18 cellular contexts compared by ENCODE assay signal in genomic region chr2:45323344-45323743, GRCh38.
A peak's percentile ranks its signal among the peaks of the same experiment; 100 is the strongest.
DNase-seq lines count a peak whose midpoint lies in the region; ATAC-seq and TF ChIP-seq lines count a peak whose summit lies in the region.
"Had no signal": no experiment of that assay in that cellular context is flagged by ENCODE, and none has a peak within 500 bp of the region (broad histone marks: within the 10 kb centered on the region; RNA-seq: fewer than 3 reads in every experiment).

No MANE protein-coding gene starts in this region.

- H3K4me3 ChIP-seq in NB4 (ENCODE audit: low read depth, low read length), result no peak overlapping the region
- no peak overlapping the region for H3K4me3 ChIP-seq in fibroblast of mammary gland (ENCODE audit: control insufficient read depth, low read depth, low read length)
- no peak overlapping the region for H3K4me3 ChIP-seq in right lobe of liver
- H3K4me3 ChIP-seq: GM23248 had no signal

- peaks cover 8% of the 10 kb centered on the region for H3K9me3 Mint-ChIP-seq in MCF 10A (ENCODE audit: unreplicated experiment)

- no peaks in the 10 kb centered on the region for H3K27me3 ChIP-seq in right lobe of liver

- TF ChIP-seq CTCF in NB4 (IDR thresholded peaks at IDR 0.05; ENCODE audit: low read depth, low read length) (no peak), fibroblast of mammary gland (conservative IDR thresholded peaks at IDR 0.05; ENCODE audit: control insufficient read depth, insufficient read depth, low read depth, low read length) (no peak), right lobe of liver (IDR thresholded peaks at IDR 0.05) (no peak), MCF 10A (IDR thresholded peaks at IDR 0.05; ENCODE audit: unreplicated experiment) (no peak)

- TF ChIP-seq POLR2A in NB4 (IDR thresholded peaks at IDR 0.05; ENCODE audit: extremely low read depth, insufficient read length) (no peak), right lobe of liver (IDR thresholded peaks at IDR 0.05) (no peak)

- no peak overlapping the region for H3K27ac Mint-ChIP-seq in MCF 10A (ENCODE audit: low read depth, unreplicated experiment)
- H3K27ac Mint-ChIP-seq: CD4-positive, alpha-beta memory T cell had no signal

- no peaks in the 10 kb centered on the region for H3K4me1 ChIP-seq in right lobe of liver

- ATAC-seq in right lobe of liver, result no peak
- ATAC-seq in HG03045 (IDR thresholded peaks at IDR 0.05; ENCODE audit: unreplicated experiment), result no peak

- peak; percentile 61 for DNase-seq in HT1080 (ENCODE audit: low read depth)
- DNase-seq in NB4 (ENCODE audit: low read depth), result peak; percentile 27
- DNase-seq in dermis blood vessel endothelial cell, result peak; percentile 78
- DNase-seq in fibroblast of mammary gland (ENCODE audit: low read depth), result peak; percentile 15
- no peak for DNase-seq in right lobe of liver
- DNase-seq in T-helper 2 cell, result no peak
- no peak for DNase-seq in MCF 10A (ENCODE audit: unreplicated experiment)
- DNase-seq: C1 segment of cervical spinal cord; Calu3; CD4-positive, alpha-beta memory T cell; COR-L47; DMS79; EL; GF-D8; GM23248; H7; HCEC 1CT had no signal

- no peak overlapping the region for H3K4me3 Mint-ChIP-seq in MCF 10A (ENCODE audit: unreplicated experiment)
- H3K4me3 Mint-ChIP-seq: CD4-positive, alpha-beta memory T cell had no signal

- no peaks in the 10 kb centered on the region for H3K9me3 ChIP-seq in right lobe of liver

- H3K36me3 ChIP-seq in right lobe of liver, result no peaks in the 10 kb centered on the region

- POLR2A ChIA-PET in MCF 10A (lab: Yijun Ruan, JAX), result no interaction called here

- intact Hi-C loops in right lobe of liver (cut with DNase I), result no loop called here
- intact Hi-C loops in MCF 10A (cut with micrococcal nuclease), result no loop called here

- H3K27me3 Mint-ChIP-seq in MCF 10A (ENCODE audit: insufficient read depth, unreplicated experiment), result no peaks in the 10 kb centered on the region

- H3K4me1 Mint-ChIP-seq in MCF 10A (ENCODE audit: insufficient read depth, unreplicated experiment), result peaks cover 11% of the 10 kb centered on the region
- H3K4me1 Mint-ChIP-seq: CD4-positive, alpha-beta memory T cell had no signal

- WGBS in right lobe of liver (ENCODE audit: insufficient coverage, low coverage, low lambda C conversion rate, missing lambda C conversion rate), result 80% methylated on average over 1 of the region's 3 CpGs

- no peak overlapping the region for H3K27ac ChIP-seq in right lobe of liver
- H3K27ac ChIP-seq: GM23248 had no signal

- BruUV-seq in MCF 10A (replicated peaks; lab: Mats Ljungman, UMichigan), result no TSS peak

- no peaks in the 10 kb centered on the region for H3K36me3 Mint-ChIP-seq in MCF 10A (ENCODE audit: insufficient read depth, unreplicated experiment)
- H3K36me3 Mint-ChIP-seq: CD4-positive, alpha-beta memory T cell had no signal

- CTCF ChIA-PET in MCF 10A (lab: Yijun Ruan, JAX), result no interaction called here

Comparison
In these comparisons a context has a peak if more than half of its experiments do, and no peak if none do; other contexts are left out.
1. DNase-seq: peak in HT1080 (single experiment), NB4 (single experiment), dermis blood vessel endothelial cell (single experiment) and fibroblast of mammary gland (single experiment); none in right lobe of liver (0 of 3), T-helper 2 cell (0 of 5) and MCF 10A (single experiment).